Comparison of ENCODE assay signal across 1 cellular context in the genomic region with DNA sequence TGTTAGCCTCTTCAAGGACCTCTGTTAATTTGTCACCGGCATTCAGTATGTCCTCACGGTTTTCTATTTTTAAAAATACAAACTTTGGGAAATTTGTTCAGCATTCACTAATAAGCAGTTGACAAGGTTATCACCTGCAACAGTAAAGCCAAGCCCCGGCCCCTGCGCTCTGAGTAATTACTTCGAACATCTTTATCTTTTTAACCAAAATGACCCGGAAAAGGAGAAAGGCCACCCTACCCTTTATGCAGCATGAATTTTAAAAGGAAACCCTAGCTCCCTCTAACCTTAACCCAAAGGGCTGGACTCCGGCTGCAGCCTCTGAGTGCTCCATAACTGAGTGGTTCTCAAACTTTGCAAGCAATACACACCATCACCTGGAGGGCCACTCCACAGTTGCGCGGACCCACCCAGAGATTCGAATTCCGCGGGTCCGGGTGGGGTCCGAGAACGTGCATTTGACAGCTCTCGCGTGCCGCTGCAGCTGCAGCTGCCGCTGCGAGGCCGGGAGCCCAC.
TF ChIP-seq lines count a peak whose summit lies in the region.

No MANE protein-coding gene starts in this region.

TF ChIP-seq in K562, 482 proteins besides CTCF, POLR2A, EP300 and RAD21 (continued from another document):
- TF ChIP-seq, protein P1, sequence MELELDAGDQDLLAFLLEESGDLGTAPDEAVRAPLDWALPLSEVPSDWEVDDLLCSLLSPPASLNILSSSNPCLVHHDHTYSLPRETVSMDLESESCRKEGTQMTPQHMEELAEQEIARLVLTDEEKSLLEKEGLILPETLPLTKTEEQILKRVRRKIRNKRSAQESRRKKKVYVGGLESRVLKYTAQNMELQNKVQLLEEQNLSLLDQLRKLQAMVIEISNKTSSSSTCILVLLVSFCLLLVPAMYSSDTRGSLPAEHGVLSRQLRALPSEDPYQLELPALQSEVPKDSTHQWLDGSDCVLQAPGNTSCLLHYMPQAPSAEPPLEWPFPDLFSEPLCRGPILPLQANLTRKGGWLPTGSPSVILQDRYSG (tag; conservative IDR thresholded peaks at IDR 0.05; ENCODE audit: low read depth): no peak
- TF ChIP-seq GABPB1 (CRISPR knock-in tag; IDR thresholded peaks at IDR 0.05) (0 out of 2 replicates have a peak, but pooled peaks have one; percentile 19), HDAC1 (IDR thresholded peaks at IDR 0.05) (peak in 1 of 2 experiments; percentile 76; a peak in 2 of 4 replicates), HMGN3 (IDR thresholded peaks at IDR 0.05; ENCODE audit: borderline replicate concordance, extremely low read depth, insufficient read length, low read depth, low read length) (no peak), COPS2 (conservative IDR thresholded peaks at IDR 0.05) (no peak), MTA3 (IDR thresholded peaks at IDR 0.05; ENCODE audit: borderline replicate concordance) (no peak), LCOR (CRISPR knock-in tag; IDR thresholded peaks at IDR 0.05) (no peak), HDAC2 (IDR thresholded peaks at IDR 0.05) (peak; percentile 26; the same call in 1 of the 2 replicates), SMAD2 (IDR thresholded peaks at IDR 0.05; ENCODE audit: low read depth, low read length) (no peak), MECOM (CRISPR knock-in tag; IDR thresholded peaks at IDR 0.05) (no peak), SUPT5H (IDR thresholded peaks at IDR 0.05) (no peak), MCM5 (IDR thresholded peaks at IDR 0.05; ENCODE audit: low read depth) (no peak), KLF16 (IDR thresholded peaks at IDR 0.05) (no peak), ZNF707 (CRISPR knock-in tag; conservative IDR thresholded peaks at IDR 0.05) (no peak), CHD2 (IDR thresholded peaks at IDR 0.05; ENCODE audit: low read depth, low read length) (no peak), ZSCAN32 (CRISPR knock-in tag; IDR thresholded peaks at IDR 0.05) (no peak)
- TF ChIP-seq, protein P2, sequence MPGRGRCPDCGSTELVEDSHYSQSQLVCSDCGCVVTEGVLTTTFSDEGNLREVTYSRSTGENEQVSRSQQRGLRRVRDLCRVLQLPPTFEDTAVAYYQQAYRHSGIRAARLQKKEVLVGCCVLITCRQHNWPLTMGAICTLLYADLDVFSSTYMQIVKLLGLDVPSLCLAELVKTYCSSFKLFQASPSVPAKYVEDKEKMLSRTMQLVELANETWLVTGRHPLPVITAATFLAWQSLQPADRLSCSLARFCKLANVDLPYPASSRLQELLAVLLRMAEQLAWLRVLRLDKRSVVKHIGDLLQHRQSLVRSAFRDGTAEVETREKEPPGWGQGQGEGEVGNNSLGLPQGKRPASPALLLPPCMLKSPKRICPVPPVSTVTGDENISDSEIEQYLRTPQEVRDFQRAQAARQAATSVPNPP (IDR thresholded peaks at IDR 0.05; ENCODE audit: borderline replicate concordance, insufficient read depth, insufficient read length): no peak
- TF ChIP-seq, protein P3, sequence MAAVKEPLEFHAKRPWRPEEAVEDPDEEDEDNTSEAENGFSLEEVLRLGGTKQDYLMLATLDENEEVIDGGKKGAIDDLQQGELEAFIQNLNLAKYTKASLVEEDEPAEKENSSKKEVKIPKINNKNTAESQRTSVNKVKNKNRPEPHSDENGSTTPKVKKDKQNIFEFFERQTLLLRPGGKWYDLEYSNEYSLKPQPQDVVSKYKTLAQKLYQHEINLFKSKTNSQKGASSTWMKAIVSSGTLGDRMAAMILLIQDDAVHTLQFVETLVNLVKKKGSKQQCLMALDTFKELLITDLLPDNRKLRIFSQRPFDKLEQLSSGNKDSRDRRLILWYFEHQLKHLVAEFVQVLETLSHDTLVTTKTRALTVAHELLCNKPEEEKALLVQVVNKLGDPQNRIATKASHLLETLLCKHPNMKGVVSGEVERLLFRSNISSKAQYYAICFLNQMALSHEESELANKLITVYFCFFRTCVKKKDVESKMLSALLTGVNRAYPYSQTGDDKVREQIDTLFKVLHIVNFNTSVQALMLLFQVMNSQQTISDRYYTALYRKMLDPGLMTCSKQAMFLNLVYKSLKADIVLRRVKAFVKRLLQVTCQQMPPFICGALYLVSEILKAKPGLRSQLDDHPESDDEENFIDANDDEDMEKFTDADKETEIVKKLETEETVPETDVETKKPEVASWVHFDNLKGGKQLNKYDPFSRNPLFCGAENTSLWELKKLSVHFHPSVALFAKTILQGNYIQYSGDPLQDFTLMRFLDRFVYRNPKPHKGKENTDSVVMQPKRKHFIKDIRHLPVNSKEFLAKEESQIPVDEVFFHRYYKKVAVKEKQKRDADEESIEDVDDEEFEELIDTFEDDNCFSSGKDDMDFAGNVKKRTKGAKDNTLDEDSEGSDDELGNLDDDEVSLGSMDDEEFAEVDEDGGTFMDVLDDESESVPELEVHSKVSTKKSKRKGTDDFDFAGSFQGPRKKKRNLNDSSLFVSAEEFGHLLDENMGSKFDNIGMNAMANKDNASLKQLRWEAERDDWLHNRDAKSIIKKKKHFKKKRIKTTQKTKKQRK (IDR thresholded peaks at IDR 0.05; ENCODE audit: borderline replicate concordance, low read depth, low read length): no peak
- TF ChIP-seq, protein P4, sequence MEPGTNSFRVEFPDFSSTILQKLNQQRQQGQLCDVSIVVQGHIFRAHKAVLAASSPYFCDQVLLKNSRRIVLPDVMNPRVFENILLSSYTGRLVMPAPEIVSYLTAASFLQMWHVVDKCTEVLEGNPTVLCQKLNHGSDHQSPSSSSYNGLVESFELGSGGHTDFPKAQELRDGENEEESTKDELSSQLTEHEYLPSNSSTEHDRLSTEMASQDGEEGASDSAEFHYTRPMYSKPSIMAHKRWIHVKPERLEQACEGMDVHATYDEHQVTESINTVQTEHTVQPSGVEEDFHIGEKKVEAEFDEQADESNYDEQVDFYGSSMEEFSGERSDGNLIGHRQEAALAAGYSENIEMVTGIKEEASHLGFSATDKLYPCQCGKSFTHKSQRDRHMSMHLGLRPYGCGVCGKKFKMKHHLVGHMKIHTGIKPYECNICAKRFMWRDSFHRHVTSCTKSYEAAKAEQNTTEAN (CRISPR knock-in tag; IDR thresholded peaks at IDR 0.05): no peak
- TF ChIP-seq, protein P5, sequence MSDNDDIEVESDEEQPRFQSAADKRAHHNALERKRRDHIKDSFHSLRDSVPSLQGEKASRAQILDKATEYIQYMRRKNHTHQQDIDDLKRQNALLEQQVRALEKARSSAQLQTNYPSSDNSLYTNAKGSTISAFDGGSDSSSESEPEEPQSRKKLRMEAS (CRISPR knock-in tag; IDR thresholded peaks at IDR 0.05): 0 out of 2 replicates have a peak, but pooled peaks have one; percentile 14
- TF ChIP-seq, protein P6, sequence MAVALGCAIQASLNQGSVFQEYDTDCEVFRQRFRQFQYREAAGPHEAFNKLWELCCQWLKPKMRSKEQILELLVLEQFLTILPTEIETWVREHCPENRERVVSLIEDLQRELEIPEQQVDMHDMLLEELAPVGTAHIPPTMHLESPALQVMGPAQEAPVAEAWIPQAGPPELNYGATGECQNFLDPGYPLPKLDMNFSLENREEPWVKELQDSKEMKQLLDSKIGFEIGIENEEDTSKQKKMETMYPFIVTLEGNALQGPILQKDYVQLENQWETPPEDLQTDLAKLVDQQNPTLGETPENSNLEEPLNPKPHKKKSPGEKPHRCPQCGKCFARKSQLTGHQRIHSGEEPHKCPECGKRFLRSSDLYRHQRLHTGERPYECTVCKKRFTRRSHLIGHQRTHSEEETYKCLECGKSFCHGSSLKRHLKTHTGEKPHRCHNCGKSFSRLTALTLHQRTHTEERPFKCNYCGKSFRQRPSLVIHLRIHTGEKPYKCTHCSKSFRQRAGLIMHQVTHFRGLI (CRISPR knock-in tag; IDR thresholded peaks at IDR 0.05): no peak
- TF ChIP-seq, protein P7, sequence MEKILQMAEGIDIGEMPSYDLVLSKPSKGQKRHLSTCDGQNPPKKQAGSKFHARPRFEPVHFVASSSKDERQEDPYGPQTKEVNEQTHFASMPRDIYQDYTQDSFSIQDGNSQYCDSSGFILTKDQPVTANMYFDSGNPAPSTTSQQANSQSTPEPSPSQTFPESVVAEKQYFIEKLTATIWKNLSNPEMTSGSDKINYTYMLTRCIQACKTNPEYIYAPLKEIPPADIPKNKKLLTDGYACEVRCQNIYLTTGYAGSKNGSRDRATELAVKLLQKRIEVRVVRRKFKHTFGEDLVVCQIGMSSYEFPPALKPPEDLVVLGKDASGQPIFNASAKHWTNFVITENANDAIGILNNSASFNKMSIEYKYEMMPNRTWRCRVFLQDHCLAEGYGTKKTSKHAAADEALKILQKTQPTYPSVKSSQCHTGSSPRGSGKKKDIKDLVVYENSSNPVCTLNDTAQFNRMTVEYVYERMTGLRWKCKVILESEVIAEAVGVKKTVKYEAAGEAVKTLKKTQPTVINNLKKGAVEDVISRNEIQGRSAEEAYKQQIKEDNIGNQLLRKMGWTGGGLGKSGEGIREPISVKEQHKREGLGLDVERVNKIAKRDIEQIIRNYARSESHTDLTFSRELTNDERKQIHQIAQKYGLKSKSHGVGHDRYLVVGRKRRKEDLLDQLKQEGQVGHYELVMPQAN (IDR thresholded peaks at IDR 0.05; ENCODE audit: borderline replicate concordance): peak; percentile 47; the same call in 1 of the 2 replicates
- TF ChIP-seq, protein P8, sequence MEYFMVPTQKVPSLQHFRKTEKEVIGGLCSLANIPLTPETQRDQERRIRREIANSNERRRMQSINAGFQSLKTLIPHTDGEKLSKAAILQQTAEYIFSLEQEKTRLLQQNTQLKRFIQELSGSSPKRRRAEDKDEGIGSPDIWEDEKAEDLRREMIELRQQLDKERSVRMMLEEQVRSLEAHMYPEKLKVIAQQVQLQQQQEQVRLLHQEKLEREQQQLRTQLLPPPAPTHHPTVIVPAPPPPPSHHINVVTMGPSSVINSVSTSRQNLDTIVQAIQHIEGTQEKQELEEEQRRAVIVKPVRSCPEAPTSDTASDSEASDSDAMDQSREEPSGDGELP (CRISPR knock-in tag; IDR thresholded peaks at IDR 0.05; ENCODE audit: borderline replicate concordance): peak; percentile 62; the same call in 1 of the 2 replicates
